Comparison of ENCODE assay signal across 9 cellular contexts in the genomic region with DNA sequence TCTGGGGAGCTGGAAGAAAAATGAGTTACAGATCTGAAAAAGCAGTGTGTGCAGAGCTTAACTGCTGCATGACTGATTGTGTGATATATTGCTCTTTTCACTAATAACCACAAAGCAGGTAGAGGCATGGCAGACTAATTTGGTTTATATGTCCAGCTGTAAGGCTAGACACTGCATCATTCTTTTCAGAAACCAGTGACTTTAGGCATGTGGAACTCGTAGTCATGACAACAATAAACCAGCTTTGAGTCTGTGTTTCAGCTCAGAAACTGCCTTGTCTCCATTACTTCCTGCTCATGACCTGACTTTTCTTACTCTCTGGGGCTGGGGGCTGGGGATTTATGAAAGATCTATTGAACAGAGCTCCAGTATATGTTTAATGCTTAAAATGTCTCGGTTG.
A peak's percentile ranks its signal among the peaks of the same experiment; 100 is the strongest.
DNase-seq lines count a peak whose midpoint lies in the region; ATAC-seq, FAIRE-seq and TF ChIP-seq lines count a peak whose summit lies in the region.
"Had no signal": no experiment of that assay in that cellular context is flagged by ENCODE, and none has a peak within 500 bp of the region (broad histone marks: within the 10 kb centered on the region; RNA-seq: fewer than 3 reads in every experiment).

No MANE protein-coding gene starts in this region.

- DNase-seq in GM12892 (ENCODE audit: insufficient read length), result no peak
- peak; percentile 86 for DNase-seq in MM.1S
- DNase-seq in dedifferentiated amniotic fluid mesenchymal stem cell (ENCODE audit: extremely low spot score), result peak; percentile 66
- DNase-seq in cerebellar cortex (ENCODE audit: low spot score), result no peak
- DNase-seq in activated CD8-positive, alpha-beta T cell treated with anti-CD3 and anti-CD28 coated beads for 36 hours, result no peak
- DNase-seq in Right ventricle myocardium inferior (ENCODE audit: missing footprints), result no peak
- DNase-seq: tibial artery had no signal

- H4K20me1 ChIP-seq in MM.1S (ENCODE audit: insufficient read depth, low read length) (no peaks in the 10 kb centered on the region), neural cell (ENCODE audit: insufficient read depth) (no peaks in the 10 kb centered on the region)

- H3K9ac ChIP-seq in MM.1S (ENCODE audit: low read length) (no peak overlapping the region), neural cell (ENCODE audit: low read length) (no peak overlapping the region)

- H3K36me3 ChIP-seq in MM.1S (replicated peaks; ENCODE audit: insufficient read depth, low read length) (no peaks in the 10 kb centered on the region), neural cell (ENCODE audit: insufficient read depth, low read length) (no peaks in the 10 kb centered on the region)
- H3K36me3 ChIP-seq: tibial artery had no signal

- no peaks in the 10 kb centered on the region for H3K79me2 ChIP-seq in MM.1S (ENCODE audit: low read length)
- no peaks in the 10 kb centered on the region for H3K79me2 ChIP-seq in neural cell (replicated peaks; ENCODE audit: insufficient read depth, low read length)

- TF ChIP-seq POLR2A in GM12892 (IDR thresholded peaks at IDR 0.05; ENCODE audit: low read depth, low read length), result no peak

- H3K27ac ChIP-seq in MM.1S (ENCODE audit: low read length) (peak overlapping the region; percentile 18; the same call in 1 of the 2 replicates), neural cell (ENCODE audit: low read length) (no peak overlapping the region)
- H3K27ac ChIP-seq: tibial artery had no signal

- no peak overlapping the region for H3K4me3 ChIP-seq in MM.1S (ENCODE audit: low read length)
- no peak overlapping the region for H3K4me3 ChIP-seq in neural cell (ENCODE audit: low read length)
- H3K4me3 ChIP-seq: tibial artery had no signal

- H3K9me3 ChIP-seq in MM.1S (replicated peaks; ENCODE audit: insufficient read depth, low read length) (no peaks in the 10 kb centered on the region), neural cell (ENCODE audit: low read length) (no peaks in the 10 kb centered on the region)
- H3K9me3 ChIP-seq: tibial artery had no signal

- H3K27me3 ChIP-seq in MM.1S (replicated peaks; ENCODE audit: insufficient read depth, low read length) (no peaks in the 10 kb centered on the region), neural cell (ENCODE audit: insufficient read depth, low read depth, low read length) (no peaks in the 10 kb centered on the region)
- H3K27me3 ChIP-seq: tibial artery had no signal

- H3K9me2 ChIP-seq in MM.1S (replicated peaks; ENCODE audit: insufficient read depth, low read length) (no peaks in the 10 kb centered on the region), neural cell (ENCODE audit: insufficient read depth, low read length) (no peaks in the 10 kb centered on the region)

- no peak for TF ChIP-seq CTCF in MM.1S (IDR thresholded peaks at IDR 0.05; ENCODE audit: low read length)
- TF ChIP-seq CTCF in neural cell (IDR thresholded peaks at IDR 0.05; ENCODE audit: poor library complexity, severe bottlenecking), result no peak
- no peak for TF ChIP-seq CTCF in activated CD8-positive, alpha-beta T cell treated with anti-CD3 and anti-CD28 coated beads for 36 hours (IDR thresholded peaks at IDR 0.05)

- no peaks in the 10 kb centered on the region for H3K27me3 Mint-ChIP-seq in activated CD8-positive, alpha-beta T cell treated with anti-CD3 and anti-CD28 coated beads for 36 hours

- H3K4me1 ChIP-seq in MM.1S (ENCODE audit: low read length), result peaks cover 13% of the 10 kb centered on the region; the same call in 1 of the 2 replicates

- peak; percentile 40 for FAIRE-seq in GM12892 (lab: Jason Lieb, UNC)

- no peak for TF ChIP-seq RAD21 in neural cell (conservative IDR thresholded peaks at IDR 0.05)

- H3K36me3 Mint-ChIP-seq in activated CD8-positive, alpha-beta T cell treated with anti-CD3 and anti-CD28 coated beads for 36 hours (ENCODE audit: low read depth), result no peaks in the 10 kb centered on the region

- intact Hi-C loops in activated CD8-positive, alpha-beta T cell treated with anti-CD3 and anti-CD28 coated beads for 36 hours (cut with micrococcal nuclease), result no loop called here
- intact Hi-C loops in Right ventricle myocardium inferior (cut with DNase I), result no loop called here

- H3K27ac Mint-ChIP-seq in activated CD8-positive, alpha-beta T cell treated with anti-CD3 and anti-CD28 coated beads for 36 hours, result no peak overlapping the region

- H2AFZ ChIP-seq in MM.1S (ENCODE audit: low read length) (no peak overlapping the region), neural cell (ENCODE audit: low read depth, low read length) (no peak overlapping the region)

- H3F3A ChIP-seq in MM.1S (ENCODE audit: insufficient read depth, low read length) (no peaks in the 10 kb centered on the region), neural cell (ENCODE audit: insufficient read depth, low read length, poor library complexity, severe bottlenecking) (no peaks in the 10 kb centered on the region)

- CTCF ChIA-PET in activated CD8-positive, alpha-beta T cell treated with anti-CD3 and anti-CD28 coated beads for 36 hours (lab: Charles Lee), result interaction anchor here (1.5 kb wide), 2 partner anchors 9 to 10 kb away, joined by 3 to 4 read pairs; no protein-coding TSS in a partner anchor

- no peak for TF ChIP-seq EP300 in neural cell (conservative IDR thresholded peaks at IDR 0.05; ENCODE audit: poor library complexity, severe bottlenecking)

- no peaks in the 10 kb centered on the region for H3K9me3 Mint-ChIP-seq in activated CD8-positive, alpha-beta T cell treated with anti-CD3 and anti-CD28 coated beads for 36 hours

- no peak overlapping the region for H3K4me3 Mint-ChIP-seq in activated CD8-positive, alpha-beta T cell treated with anti-CD3 and anti-CD28 coated beads for 36 hours

- ATAC-seq in activated CD8-positive, alpha-beta T cell treated with anti-CD3 and anti-CD28 coated beads for 36 hours, result no peak
- ATAC-seq in GM21576 (IDR thresholded peaks at IDR 0.05; ENCODE audit: unreplicated experiment) (no peak), Right ventricle myocardium inferior (no peak)

- POLR2A ChIA-PET in activated CD8-positive, alpha-beta T cell treated with anti-CD3 and anti-CD28 coated beads for 36 hours (lab: Charles Lee), result no interaction called here

- H3K4me2 ChIP-seq in MM.1S (ENCODE audit: low read depth, low read length), result no peak overlapping the region
- H3K4me2 ChIP-seq in neural cell (ENCODE audit: low read length), result no peak overlapping the region

- no peaks in the 10 kb centered on the region for H3K4me1 Mint-ChIP-seq in activated CD8-positive, alpha-beta T cell treated with anti-CD3 and anti-CD28 coated beads for 36 hours (ENCODE audit: low read depth)

TF ChIP-seq in neural cell, 6 proteins besides CTCF, POLR2A, EP300 and RAD21:
- TF ChIP-seq, protein P1, sequence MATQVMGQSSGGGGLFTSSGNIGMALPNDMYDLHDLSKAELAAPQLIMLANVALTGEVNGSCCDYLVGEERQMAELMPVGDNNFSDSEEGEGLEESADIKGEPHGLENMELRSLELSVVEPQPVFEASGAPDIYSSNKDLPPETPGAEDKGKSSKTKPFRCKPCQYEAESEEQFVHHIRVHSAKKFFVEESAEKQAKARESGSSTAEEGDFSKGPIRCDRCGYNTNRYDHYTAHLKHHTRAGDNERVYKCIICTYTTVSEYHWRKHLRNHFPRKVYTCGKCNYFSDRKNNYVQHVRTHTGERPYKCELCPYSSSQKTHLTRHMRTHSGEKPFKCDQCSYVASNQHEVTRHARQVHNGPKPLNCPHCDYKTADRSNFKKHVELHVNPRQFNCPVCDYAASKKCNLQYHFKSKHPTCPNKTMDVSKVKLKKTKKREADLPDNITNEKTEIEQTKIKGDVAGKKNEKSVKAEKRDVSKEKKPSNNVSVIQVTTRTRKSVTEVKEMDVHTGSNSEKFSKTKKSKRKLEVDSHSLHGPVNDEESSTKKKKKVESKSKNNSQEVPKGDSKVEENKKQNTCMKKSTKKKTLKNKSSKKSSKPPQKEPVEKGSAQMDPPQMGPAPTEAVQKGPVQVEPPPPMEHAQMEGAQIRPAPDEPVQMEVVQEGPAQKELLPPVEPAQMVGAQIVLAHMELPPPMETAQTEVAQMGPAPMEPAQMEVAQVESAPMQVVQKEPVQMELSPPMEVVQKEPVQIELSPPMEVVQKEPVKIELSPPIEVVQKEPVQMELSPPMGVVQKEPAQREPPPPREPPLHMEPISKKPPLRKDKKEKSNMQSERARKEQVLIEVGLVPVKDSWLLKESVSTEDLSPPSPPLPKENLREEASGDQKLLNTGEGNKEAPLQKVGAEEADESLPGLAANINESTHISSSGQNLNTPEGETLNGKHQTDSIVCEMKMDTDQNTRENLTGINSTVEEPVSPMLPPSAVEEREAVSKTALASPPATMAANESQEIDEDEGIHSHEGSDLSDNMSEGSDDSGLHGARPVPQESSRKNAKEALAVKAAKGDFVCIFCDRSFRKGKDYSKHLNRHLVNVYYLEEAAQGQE (IDR thresholded peaks at IDR 0.05; ENCODE audit: borderline replicate concordance), result no peak
- TF ChIP-seq MXI1 (conservative IDR thresholded peaks at IDR 0.05; ENCODE audit: poor library complexity, severe bottlenecking), result peak; percentile 40

Comparison
In these comparisons a context has a peak if more than half of its experiments do, and no peak if none do; other contexts are left out.
1. DNase-seq: peak in MM.1S (single experiment) and dedifferentiated amniotic fluid mesenchymal stem cell (single experiment); none in GM12892 (single experiment), cerebellar cortex (single experiment), activated CD8-positive, alpha-beta T cell treated with anti-CD3 and anti-CD28 coated beads for 36 hours (single experiment) and Right ventricle myocardium inferior (single experiment).